ENCODE assay signal across 8 cellular contexts in genomic region chr6:89146748-89147715, GRCh38. TPM values are rescaled to one million over a fixed set of nuclear protein-coding genes. Genes with fewer than 3 reads are reported as not detected.
DNase-seq lines count a peak whose midpoint lies in the region; ATAC-seq and TF ChIP-seq lines count a peak whose summit lies in the region.

No MANE protein-coding gene starts in this region.

- POLR2A ChIA-PET in activated B cell treated with CpG ODN at 0.5 μM for 24 hours (lab: Charles Lee) = interaction anchor here (0.7 to 4.3 kb wide), 6 partner anchors 13 to 491 kb away, joined by 3 to 158 read pairs (median 8); partner anchors contain the start of genes LYRM2, PNRC1 and UBE2J1

- peak overlapping the region; percentile 27 for H3K27ac ChIP-seq in foreskin keratinocyte

- intact Hi-C loops in activated B cell treated with CpG ODN at 0.5 μM for 24 hours (cut with micrococcal nuclease) = loop anchor here (1.0 to 2.0 kb wide), 6 partner anchors 30 to 672 kb away; partner anchors contain the start of genes MDN1 and RNGTT

- DNase-seq in DMS153 (lab: John Stamatoyannopoulos, UW) (peak; percentile 20), HT1080 (ENCODE audit: low read depth) (peak; percentile 57), activated B cell treated with CpG ODN at 0.5 μM for 24 hours (no peak), foreskin keratinocyte (peak; percentile 59 to 73), osteocyte (ENCODE audit: extremely low spot score, unreplicated experiment) (no peak), iPS-NIHi11 (ENCODE audit: low spot score) (no peak), NCI-H524 (lab: John Stamatoyannopoulos, UW) (no peak)
- DNase-seq in effector CD4-positive, alpha-beta T cell = no peak

- peaks cover 22% of the 10 kb centered on the region for H3K4me1 Mint-ChIP-seq in activated B cell treated with CpG ODN at 0.5 μM for 24 hours
- peaks cover 38% of the 10 kb centered on the region for H3K4me1 Mint-ChIP-seq in osteocyte (ENCODE audit: unreplicated experiment)

- H3K27me3 ChIP-seq in foreskin keratinocyte = no peaks in the 10 kb centered on the region

- TF ChIP-seq CTCF in activated B cell treated with CpG ODN at 0.5 μM for 24 hours (IDR thresholded peaks at IDR 0.05) (no peak), foreskin keratinocyte (conservative IDR thresholded peaks at IDR 0.05) (no peak), osteocyte (IDR thresholded peaks at IDR 0.05) (no peak)

- H3K27ac Mint-ChIP-seq in activated B cell treated with CpG ODN at 0.5 μM for 24 hours = peak overlapping the region; percentile 76
- H3K27ac Mint-ChIP-seq in osteocyte (ENCODE audit: unreplicated experiment) = peak overlapping the region; percentile 46

- H3K4me1 ChIP-seq in foreskin keratinocyte = peaks cover 5% of the 10 kb centered on the region

- no peaks in the 10 kb centered on the region for H3K9me3 Mint-ChIP-seq in activated B cell treated with CpG ODN at 0.5 μM for 24 hours
- H3K9me3 Mint-ChIP-seq in osteocyte (ENCODE audit: unreplicated experiment) = no peaks in the 10 kb centered on the region

- H3K36me3 Mint-ChIP-seq in activated B cell treated with CpG ODN at 0.5 μM for 24 hours (ENCODE audit: low read depth) = peaks cover 19% of the 10 kb centered on the region
- peaks cover 13% of the 10 kb centered on the region for H3K36me3 Mint-ChIP-seq in osteocyte (ENCODE audit: unreplicated experiment)

- CTCF ChIA-PET in activated B cell treated with CpG ODN at 0.5 μM for 24 hours (lab: Charles Lee) = interaction anchor here (1.0 to 1.3 kb wide), 3 partner anchors 23 to 66 kb away, joined by 3 read pairs; partner anchors contain the start of gene PNRC1

- H3K4me3 Mint-ChIP-seq in activated B cell treated with CpG ODN at 0.5 μM for 24 hours (peak overlapping the region; percentile 84), osteocyte (ENCODE audit: unreplicated experiment) (peak overlapping the region; percentile 76)

- no peak for ATAC-seq in activated B cell treated with CpG ODN at 0.5 μM for 24 hours (ENCODE audit: low read depth)
- ATAC-seq in foreskin keratinocyte = peak; percentile 18

- H3K27me3 Mint-ChIP-seq in activated B cell treated with CpG ODN at 0.5 μM for 24 hours (no peaks in the 10 kb centered on the region), osteocyte (ENCODE audit: unreplicated experiment) (no peaks in the 10 kb centered on the region)

RNA-seq across cellular contexts. Expression of gene PM20D2, which starts 1.2 kb away (rescaled TPM):
- total RNA-seq in HT1080 (2014; rRNA removed; shearing (Covaris generic)) = 17.5 and 22.4 TPM in 2 replicates
- 18.3 and 22.4 TPM in 2 replicates for polyA plus RNA-seq in HT1080 (2015; cell fraction: cytosol; rRNA removed)
- 17.4 and 20.7 TPM in 2 replicates for polyA plus RNA-seq in HT1080 (2015; cell fraction: nucleus; rRNA removed)
- total RNA-seq in activated B cell treated with CpG ODN at 0.5 μM for 24 hours (10.9 and 11.6 TPM in 2 replicates), foreskin keratinocyte (17.3 and 18.4 TPM in 2 replicates), osteocyte (7.9 and 9.2 TPM in 2 replicates)
- 4.2 and 5.8 TPM in 2 replicates for polyA plus RNA-seq in foreskin keratinocyte

RNA-seq across cellular contexts. Expression of gene SRSF12, which starts 29.2 kb away (rescaled TPM):
- total RNA-seq in HT1080 (2014; rRNA removed; shearing (Covaris generic)) = not detected in 2 replicates
- polyA plus RNA-seq in HT1080 (2015; cell fraction: cytosol; rRNA removed) = not detected in 2 replicates
- not detected in 2 replicates for polyA plus RNA-seq in HT1080 (2015; cell fraction: nucleus; rRNA removed)
- total RNA-seq in activated B cell treated with CpG ODN at 0.5 μM for 24 hours (not detected in 2 replicates), foreskin keratinocyte (0.32 and 0.51 TPM in 2 replicates), osteocyte (3.7 TPM in 2 replicates)
- polyA plus RNA-seq in foreskin keratinocyte = 0.30 and 0.33 TPM in 2 replicates

Comparison
In these comparisons a context has a peak if more than half of its experiments do, and no peak if none do; other contexts are left out.
1. DNase-seq: peak in DMS153 (single experiment), HT1080 (single experiment) and foreskin keratinocyte (2 of 2); none in activated B cell treated with CpG ODN at 0.5 μM for 24 hours (single experiment), osteocyte (single experiment), iPS-NIHi11 (single experiment), NCI-H524 (0 of 2) and effector CD4-positive, alpha-beta T cell (single experiment).